17 cellular contexts compared by ENCODE assay signal in the genomic region with DNA sequence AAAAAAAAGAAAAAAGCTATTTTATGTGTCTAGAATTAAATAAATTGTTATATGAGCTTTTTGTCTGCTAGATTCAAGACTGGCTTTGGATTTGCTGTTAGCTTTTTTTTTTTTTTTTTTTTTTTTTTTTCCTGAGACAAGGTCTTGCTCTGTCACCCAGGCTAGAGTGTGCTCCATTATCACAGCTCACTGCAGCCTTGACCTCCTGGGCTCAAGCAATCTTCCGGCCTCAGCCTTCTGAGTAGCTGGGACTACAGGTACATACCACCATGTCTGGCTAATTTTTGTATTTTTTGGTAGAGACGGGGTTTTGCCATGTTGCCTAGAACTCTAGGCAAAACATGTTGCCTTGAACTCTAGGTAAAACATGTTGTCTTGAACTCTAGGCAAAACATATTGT. TPM values are rescaled to one million over a fixed set of nuclear protein-coding genes. Genes with fewer than 3 reads are reported as not detected.
DNase-seq lines count a peak whose midpoint lies in the region; ATAC-seq, FAIRE-seq and TF ChIP-seq lines count a peak whose summit lies in the region.
"Had no signal": no experiment of that assay in that cellular context is flagged by ENCODE, and none has a peak within 500 bp of the region (broad histone marks: within the 10 kb centered on the region; RNA-seq: fewer than 3 reads in every experiment).

No MANE protein-coding gene starts in this region.

- FAIRE-seq in HepG2 (lab: Jason Lieb, UNC), result no peak
- FAIRE-seq: G401.6, GM19239 had no signal

- peaks cover 0 to 7% of the 10 kb centered on the region in 2 experiments; a peak in 3 of 5 replicates for H3K36me3 ChIP-seq in HepG2 (replicated peaks in 1 of 2; ENCODE audit: control insufficient read depth in 1 of 2, insufficient read depth in 2 of 2, low read length in 2 of 2)
- H3K36me3 ChIP-seq in right lobe of liver, result peaks cover 0 to 8% (median 0%) of the 10 kb centered on the region in 4 donors
- H3K36me3 ChIP-seq in adrenal gland (replicated peaks in 1 of 2), result peaks cover 0 to 9% of the 10 kb centered on the region in 2 donors

- H3K79me2 ChIP-seq in HepG2 (ENCODE audit: insufficient read depth, low read length), result peaks cover 100% of the 10 kb centered on the region

- H3K9me3 Mint-ChIP-seq in mesothelial cell of epicardium, result peaks cover 4% of the 10 kb centered on the region
- H3K9me3 Mint-ChIP-seq: CD8-positive, alpha-beta T cell; GM23338; H9 had no signal

- H3K36me3 Mint-ChIP-seq in mesothelial cell of epicardium, result peaks cover 23% of the 10 kb centered on the region

- H3K27me3 ChIP-seq in HepG2 (ENCODE audit: control insufficient read depth in 1 of 2, insufficient read depth in 2 of 2, low read length in 2 of 2), result no peaks in the 10 kb centered on the region
- H3K27me3 ChIP-seq in right lobe of liver, result no peaks in the 10 kb centered on the region
- H3K27me3 ChIP-seq in adrenal gland, result no peaks in the 10 kb centered on the region

- 0 out of 2 replicates have a peak overlapping the region, but pooled peaks have one; percentile 10 for H3K4me2 ChIP-seq in HepG2 (ENCODE audit: low read depth, low read length)
- H3K4me2 ChIP-seq: GM23338 had no signal

- CTCF ChIA-PET in HepG2 (lab: Yijun Ruan, JAX; ENCODE audit: low intra/inter-chr PET ratio, low total read pairs), result no interaction called here
- CTCF ChIA-PET in HEK293T (lab: Yijun Ruan, JAX), result no interaction called here

- no peak for TF ChIP-seq CTCF in HepG2 (CRISPR knock-in tag; IDR thresholded peaks at IDR 0.05)
- no peak for TF ChIP-seq CTCF in right lobe of liver (IDR thresholded peaks at IDR 0.05)
- no peak for TF ChIP-seq CTCF in adrenal gland (IDR thresholded peaks at IDR 0.05)
- TF ChIP-seq CTCF in mesothelial cell of epicardium (IDR thresholded peaks at IDR 0.05; ENCODE audit: unreplicated experiment), result no peak

- H3K4me1 Mint-ChIP-seq in mesothelial cell of epicardium, result peaks cover 28% of the 10 kb centered on the region

- H3K4me1 ChIP-seq in HepG2 (ENCODE audit: insufficient read depth, low read length) (peaks cover 64% of the 10 kb centered on the region), right lobe of liver (peaks cover 0 to 32% (median 3%) of the 10 kb centered on the region in 4 donors), adrenal gland (replicated peaks in 1 of 2) (peaks cover 40 to 61% of the 10 kb centered on the region in 2 donors)

- no peak overlapping the region for H3K4me3 Mint-ChIP-seq in mesothelial cell of epicardium
- H3K4me3 Mint-ChIP-seq: CD8-positive, alpha-beta T cell; GM23338; H9 had no signal

- no peaks in the 10 kb centered on the region for H3K9me3 ChIP-seq in HepG2 (ENCODE audit: low read length)
- no peaks in the 10 kb centered on the region for H3K9me3 ChIP-seq in right lobe of liver
- no peaks in the 10 kb centered on the region for H3K9me3 ChIP-seq in adrenal gland (replicated peaks in 1 of 3)
- H3K9me3 ChIP-seq: Caco-2 had no signal

- peak overlapping the region; percentile 42 for H3K27ac ChIP-seq in HepG2 (ENCODE audit: extremely low read length, insufficient read depth, low read length)
- H3K27ac ChIP-seq in right lobe of liver, result no peak overlapping the region
- H3K27ac ChIP-seq in adrenal gland, result peak overlapping the region in 4 of 5 donors; percentile 14 to 84 (median 54)

- intact Hi-C loops in HepG2 (cut with micrococcal nuclease; ENCODE audit: unreplicated experiment) (no loop called here), right lobe of liver (cut with DNase I) (no loop called here), adrenal gland (cut with DNase I) (no loop called here)

- POLR2A ChIA-PET in HepG2 (lab: Yijun Ruan, JAX) (no interaction called here), HEK293T (lab: Yijun Ruan, JAX) (interaction anchor here (0.6 to 1.3 kb wide), 2 partner anchors 13 to 281 kb away, joined by 3 to 5 read pairs; a partner anchor contains a TSS)

- no peak for TF ChIP-seq RAD21 in HepG2 (CRISPR knock-in tag; IDR thresholded peaks at IDR 0.05)

- no peak overlapping the region for H3K9ac ChIP-seq in HepG2 (ENCODE audit: insufficient read depth, low read depth, low read length)

- TF ChIP-seq EP300 in HepG2 (IDR thresholded peaks at IDR 0.05; ENCODE audit: low read depth in 2 of 2, low read length in 2 of 2) (no peak), HepG2 (CRISPR knock-in tag; IDR thresholded peaks at IDR 0.05; ENCODE audit: borderline replicate concordance) (no peak)

- in situ Hi-C loops in HepG2 (cut with HindIII; ENCODE audit: extremely low pct_ligation_motif_present, low pct_unique_long_range_greater_than_20kb), result no loop called here

- ATAC-seq in HepG2 (0 out of 3 replicates have a peak, but pooled peaks have one; percentile 20), right lobe of liver (no peak), HG02588 (IDR thresholded peaks at IDR 0.05; ENCODE audit: unreplicated experiment) (no peak)
- ATAC-seq: CD8-positive, alpha-beta T cell; GM23338; HCT116 had no signal

- H3K27me3 Mint-ChIP-seq in mesothelial cell of epicardium (ENCODE audit: low read depth), result no peaks in the 10 kb centered on the region

- H4K20me1 ChIP-seq in HepG2 (ENCODE audit: insufficient read depth, low read length), result peaks cover 84% of the 10 kb centered on the region

- no peak overlapping the region for H2AFZ ChIP-seq in HepG2 (ENCODE audit: low read length)
- H2AFZ ChIP-seq: GM23338 had no signal

- DNase-seq in HepG2 (ENCODE audit: low spot score) (no peak), right lobe of liver (no peak), HEK293T (ENCODE audit: extremely low spot score) (no peak), adrenal gland (peak in 4 of 7 donors; percentile 50 to 64 (median 51)), mesothelial cell of epicardium (ENCODE audit: low spot score in 2 of 2, unreplicated experiment in 2 of 2) (no peak)
- no peak for DNase-seq in activated T-cell treated with anti-CD3 and anti-CD28 coated beads, Interleukin-2, amount 50 U/mL, for 1 hour
- DNase-seq: C1 segment of cervical spinal cord; Caco-2; CD8-positive, alpha-beta T cell; DMS153; DND-41; H9 had no signal

- H3K4me3 ChIP-seq in HepG2 (replicated peaks in 1 of 3; ENCODE audit: insufficient read depth in 1 of 3, low read depth in 2 of 3, low read length in 3 of 3) (no peak overlapping the region), right lobe of liver (no peak overlapping the region), adrenal gland (no peak overlapping the region)
- H3K4me3 ChIP-seq: GM23338 had no signal

- 78% methylated on average over 2 of the region's 2 CpGs for WGBS in HepG2 (ENCODE audit: low lambda C conversion rate)
- WGBS in right lobe of liver (ENCODE audit: insufficient coverage, low coverage, low lambda C conversion rate, missing lambda C conversion rate), result 100% methylated on average over 1 of the region's 2 CpGs
- WGBS in adrenal gland, 4 donors, result 35 to 58% (median 49%) methylated on average over 2 of the region's 2 CpGs

- BruUV-seq in HepG2 (replicated peaks; lab: Mats Ljungman, UMichigan), result no TSS peak

- no peak overlapping the region for H3K27ac Mint-ChIP-seq in mesothelial cell of epicardium
- H3K27ac Mint-ChIP-seq: CD8-positive, alpha-beta T cell; GM23338 had no signal

- TF ChIP-seq POLR2A in HepG2 (IDR thresholded peaks at IDR 0.05; ENCODE audit: insufficient read depth in 1 of 2, low read depth in 2 of 2, low read length in 2 of 2), result no peak
- TF ChIP-seq POLR2A in right lobe of liver (IDR thresholded peaks at IDR 0.05), result no peak
- no peak for TF ChIP-seq POLR2A in adrenal gland (IDR thresholded peaks at IDR 0.05)

TF ChIP-seq in HepG2, 621 proteins besides CTCF, POLR2A, EP300 and RAD21:
- no peak for TF ChIP-seq KAT7 (CRISPR knock-in tag; IDR thresholded peaks at IDR 0.05; ENCODE audit: borderline replicate concordance)
- no peak for TF ChIP-seq TRIM24 (CRISPR knock-in tag; IDR thresholded peaks at IDR 0.05)

TF ChIP-seq in HEK293T, 16 proteins besides CTCF, POLR2A, EP300 and RAD21:
- TF ChIP-seq ZNF384 (IDR thresholded peaks at IDR 0.05) (peak; percentile 23; the same call in 1 of the 2 replicates), FOXA1 (IDR thresholded peaks at IDR 0.05) (no peak)

RNA-seq across cellular contexts. Expression of a gene that starts 16.7 kb away (rescaled TPM):
- total RNA-seq in HepG2 (2016; rRNA removed; fragmentation: Illumina TruSeq; extraction: Trizol) (72.2 and 101 TPM in 2 replicates), right lobe of liver (10 to 100 TPM; 19.5 to 28.2 (median 24.9) TPM), adrenal gland (100 to 1,000 TPM in 1 of 8 donors, 10 to 100 TPM in 7; 38.7 to 103 (median 74.8) TPM), mesothelial cell of epicardium (125 to 134 TPM (median 129 TPM) in 3 replicates)
- 66.3 and 69.1 TPM in 2 replicates for total RNA-seq in HepG2 (2016; cell fraction: cytosol; rRNA removed; fragmentation: Illumina TruSeq; extraction: Trizol; ENCODE audit: low read depth)
- total RNA-seq in HepG2 (2016; cell fraction: insoluble cytoplasmic fraction; rRNA removed; fragmentation: Illumina TruSeq; extraction: Trizol), result 70.0 and 97.0 TPM in 2 replicates
- 43.3 and 49.9 TPM in 2 replicates for total RNA-seq in HepG2 (2016; cell fraction: membrane; rRNA removed; fragmentation: Illumina TruSeq; extraction: Trizol)
- total RNA-seq in HepG2 (2016; cell fraction: nucleus; rRNA removed; fragmentation: Illumina TruSeq; extraction: Trizol), result 71.5 and 77.9 TPM in 2 replicates
- polyA plus RNA-seq in HepG2 (2011; rRNA removed) (22.4 and 27.1 TPM in 2 replicates), adrenal gland (100 to 1,000 TPM in 1 of 3 donors, 10 to 100 TPM in 2; 60.9 to 115 (median 92.6) TPM)
- polyA plus RNA-seq in HepG2 (2011; cell fraction: cytosol; rRNA removed), result 8.1 and 15.4 TPM in 2 replicates
- 13.5 and 16.6 TPM in 2 replicates for polyA plus RNA-seq in HepG2 (2011; cell fraction: nucleus; rRNA removed)
- polyA plus RNA-seq in HepG2 (2012), result 37.4 and 42.2 TPM in 2 replicates
- 2.8 and 3.5 TPM in 2 replicates for polyA plus RNA-seq in HepG2 (2016; cell fraction: cytosol; fragmentation: Illumina TruSeq; extraction: Trizol; ENCODE audit: low read depth)
- polyA plus RNA-seq in HepG2 (2016; cell fraction: insoluble cytoplasmic fraction; fragmentation: Illumina TruSeq; extraction: Trizol; ENCODE audit: low read depth), result 68.2 and 77.7 TPM in 2 replicates
- polyA plus RNA-seq in HepG2 (2016; cell fraction: membrane; fragmentation: Illumina TruSeq; extraction: Trizol; ENCODE audit: low read depth), result 12.7 and 15.4 TPM in 2 replicates
- polyA plus RNA-seq in HepG2 (2016; cell fraction: nucleus; fragmentation: Illumina TruSeq; extraction: Trizol; ENCODE audit: insufficient read depth, low read depth), result 97.7 and 101 TPM in 2 replicates
- 7.1 and 12.3 TPM in 2 replicates for polyA minus RNA-seq in HepG2 (2011; rRNA and poly(A)+ RNA removed; ENCODE audit: low replicate concordance)
- 23.4 and 24.7 TPM in 2 replicates for polyA minus RNA-seq in HepG2 (2011; cell fraction: cytosol; rRNA and poly(A)+ RNA removed)
- 86.4 and 87.5 TPM in 2 replicates for polyA minus RNA-seq in HepG2 (2011; cell fraction: nucleus; rRNA and poly(A)+ RNA removed)

Comparison
In these comparisons a context has a peak if more than half of its experiments do, and no peak if none do; other contexts are left out.
1. H3K27ac ChIP-seq: peak in HepG2 (single experiment) and adrenal gland (4 of 5); none in right lobe of liver (0 of 3).
2. DNase-seq: peak in adrenal gland (4 of 7); none in HepG2 (single experiment), right lobe of liver (0 of 3), HEK293T (single experiment), activated T-cell treated with anti-CD3 and anti-CD28 coated beads, Interleukin-2, amount 50 U/mL, for 1 hour (single experiment) and mesothelial cell of epicardium (0 of 2).